In genomic region chr7:45072131-45073030, GRCh38 we compare ENCODE assay signal across 14 cellular contexts. TPM values are rescaled to one million over a fixed set of nuclear protein-coding genes. Genes with fewer than 3 reads are reported as not detected.
A peak's percentile ranks its signal among the peaks of the same experiment; 100 is the strongest.
DNase-seq lines count a peak whose midpoint lies in the region; ATAC-seq lines count a peak whose summit lies in the region.
"Had no signal": no experiment of that assay in that cellular context is flagged by ENCODE, and none has a peak within 500 bp of the region (broad histone marks: within the 10 kb centered on the region; RNA-seq: fewer than 3 reads in every experiment).

No MANE protein-coding gene starts in this region.

- H3K36me3 Mint-ChIP-seq in activated CD4-positive, alpha-beta memory T cell treated with anti-CD3 and anti-CD28 coated beads, Interleukin-2, amount 10 ng/mL, durations not matched to agents 7 days and 5 days (ENCODE audit: low read depth) = peaks cover 77% of the 10 kb centered on the region

- peak overlapping the region; percentile 11 for H3K27ac Mint-ChIP-seq in activated CD4-positive, alpha-beta memory T cell treated with anti-CD3 and anti-CD28 coated beads, Interleukin-2, amount 10 ng/mL, durations not matched to agents 7 days and 5 days
- H3K27ac Mint-ChIP-seq: memory B cell had no signal

- no peak for ATAC-seq in Right ventricle myocardium inferior
- no peak for ATAC-seq in left cardiac atrium
- no peak for ATAC-seq in left colon

- peaks cover 20% of the 10 kb centered on the region for H3K4me1 Mint-ChIP-seq in activated CD4-positive, alpha-beta memory T cell treated with anti-CD3 and anti-CD28 coated beads, Interleukin-2, amount 10 ng/mL, durations not matched to agents 7 days and 5 days

- no peaks in the 10 kb centered on the region for H3K27me3 Mint-ChIP-seq in activated CD4-positive, alpha-beta memory T cell treated with anti-CD3 and anti-CD28 coated beads, Interleukin-2, amount 10 ng/mL, durations not matched to agents 7 days and 5 days
- H3K27me3 Mint-ChIP-seq: memory B cell had no signal

- CTCF ChIA-PET in activated CD4-positive, alpha-beta memory T cell treated with anti-CD3 and anti-CD28 coated beads, Interleukin-2, amount 10 ng/mL, durations not matched to agents 7 days and 5 days (lab: Charles Lee) = interaction anchor here (1.1 to 2.3 kb wide), 2 partner anchors 36 to 99 kb away, joined by 3 to 7 read pairs; no protein-coding TSS in a partner anchor

- intact Hi-C loops in Right ventricle myocardium inferior (cut with DNase I) = no loop called here
- intact Hi-C loops in left cardiac atrium (cut with DNase I) = no loop called here
- intact Hi-C loops in left colon (cut with DNase I, micrococcal nuclease) = no loop called here

- H3K4me3 Mint-ChIP-seq in activated CD4-positive, alpha-beta memory T cell treated with anti-CD3 and anti-CD28 coated beads, Interleukin-2, amount 10 ng/mL, durations not matched to agents 7 days and 5 days = no peak overlapping the region
- H3K4me3 Mint-ChIP-seq: memory B cell had no signal

- POLR2A ChIA-PET in activated CD4-positive, alpha-beta memory T cell treated with anti-CD3 and anti-CD28 coated beads, Interleukin-2, amount 10 ng/mL, durations not matched to agents 7 days and 5 days (lab: Charles Lee) = interaction anchor here (0.6 to 1.0 kb wide), 3 partner anchors 9 to 71 kb away, joined by 3 read pairs; no protein-coding TSS in a partner anchor

- DNase-seq in Right ventricle myocardium inferior (ENCODE audit: missing footprints) = peak; percentile 42
- no peak for DNase-seq in left cardiac atrium
- DNase-seq in activated CD4-positive, alpha-beta memory T cell treated with anti-CD3 and anti-CD28 coated beads, Interleukin-2, amount 10 ng/mL, durations not matched to agents 7 days and 5 days = no peak
- DNase-seq in islet precursor cell = peak; percentile 68
- DNase-seq in COLO668 (lab: John Stamatoyannopoulos, UW; ENCODE audit: unreplicated experiment) = no peak
- DNase-seq in left colon = no peak
- no peak for DNase-seq in NCI-H2107 (lab: John Stamatoyannopoulos, UW)
- DNase-seq in NCI-H524 (lab: John Stamatoyannopoulos, UW) = no peak
- DNase-seq: activated T-cell treated with anti-CD3 and anti-CD28 coated beads for 4 hours; NCI-H1417 treated with DMSO at 0.1 percent for 48 hours; stimulated activated CD4-positive, alpha-beta T cell treated with anti-CD3 and anti-CD28 coated beads, Interleukin-1b, Interleukin-23, amount 100 ng/mL, for 48 hours had no signal

- H3K9me3 Mint-ChIP-seq in activated CD4-positive, alpha-beta memory T cell treated with anti-CD3 and anti-CD28 coated beads, Interleukin-2, amount 10 ng/mL, durations not matched to agents 7 days and 5 days = no peaks in the 10 kb centered on the region
- H3K9me3 Mint-ChIP-seq: memory B cell had no signal

RNA-seq across cellular contexts. Expression of gene NACAD, which starts 16.4 kb away (rescaled TPM):
- total RNA-seq in Right ventricle myocardium inferior = 6.0 TPM
- total RNA-seq in left cardiac atrium = 1 to 10 TPM; 3.9 to 5.5 TPM
- total RNA-seq in activated CD4-positive, alpha-beta memory T cell treated with anti-CD3 and anti-CD28 coated beads, Interleukin-2, amount 10 ng/mL, durations not matched to agents 7 days and 5 days = under 1 TPM in 1 of 2 experiments, not detected in 1; 0.60 TPM
- 1 to 10 TPM in 1 of 2 donors, under 1 TPM in 1; 0.61 to 1.5 TPM for total RNA-seq in left colon
- total RNA-seq: G401, NCI-H460 had no signal

RNA-seq across cellular contexts. Expression of gene TBRG4, which starts 39.1 kb away (rescaled TPM):
- total RNA-seq in Right ventricle myocardium inferior (82.4 TPM), left cardiac atrium (10 to 100 TPM; 59.0 to 66.9 TPM), left colon (10 to 100 TPM; 80.9 to 88.7 TPM)
- 100 to 1,000 TPM in 1 of 2 experiments, 10 to 100 TPM in 1; 98.8 to 103 TPM for total RNA-seq in activated CD4-positive, alpha-beta memory T cell treated with anti-CD3 and anti-CD28 coated beads, Interleukin-2, amount 10 ng/mL, durations not matched to agents 7 days and 5 days

Comparison
In these comparisons a context has a peak if more than half of its experiments do, and no peak if none do; other contexts are left out.
1. DNase-seq: peak in Right ventricle myocardium inferior (single experiment) and islet precursor cell (single experiment); none in left cardiac atrium (single experiment), activated CD4-positive, alpha-beta memory T cell treated with anti-CD3 and anti-CD28 coated beads, Interleukin-2, amount 10 ng/mL, durations not matched to agents 7 days and 5 days (single experiment), COLO668 (single experiment), left colon (0 of 2), NCI-H2107 (single experiment) and NCI-H524 (0 of 2).